ENCODE assay signal across 19 cellular contexts in the genomic region with DNA sequence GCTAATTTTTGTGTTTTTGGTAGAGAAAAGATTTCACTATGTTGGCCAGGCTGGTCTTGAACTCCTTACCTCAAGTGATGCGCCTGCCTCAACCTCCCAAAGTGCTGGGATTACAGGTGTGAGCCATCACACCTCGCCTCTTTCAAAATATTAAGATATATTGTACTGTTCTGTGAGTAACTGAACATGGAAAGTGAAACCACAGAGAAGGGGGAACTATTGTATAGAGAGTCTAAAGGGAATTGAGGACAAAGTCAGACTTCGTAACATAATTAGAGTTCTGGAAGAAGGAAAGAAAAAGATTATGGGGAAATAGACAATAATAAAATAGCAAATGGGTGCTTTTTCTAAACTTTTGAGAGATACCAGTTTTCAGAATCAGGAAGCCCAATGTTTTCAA.
"Had no signal": no experiment of that assay in that cellular context is flagged by ENCODE, and none has a peak within 500 bp of the region (broad histone marks: within the 10 kb centered on the region; RNA-seq: fewer than 3 reads in every experiment).

No MANE protein-coding gene starts in this region.

- DNase-seq: activated CD4-positive, alpha-beta T cell treated with anti-CD3 and anti-CD28 coated beads, Interleukin-2, amount 50 U/mL, for 48 hours; activated gamma-delta T cell; activated T-cell treated with anti-CD3 and anti-CD28 coated beads, Interleukin-2, amount 50 U/mL, for 48 hours; amygdala; effector memory CD8-positive, alpha-beta T cell; gastrocnemius medialis; midbrain; naive thymus-derived CD8-positive, alpha-beta T cell; occipital lobe; right cardiac atrium; stimulated activated naive CD4-positive, alpha-beta T cell; substantia nigra; trophoblast cell had no signal

- H3K36me3 Mint-ChIP-seq: activated naive CD8-positive, alpha-beta T cell; brain; naive thymus-derived CD8-positive, alpha-beta T cell had no signal

- H3K4me1 ChIP-seq: gastrocnemius medialis had no signal

- H3K27ac ChIP-seq: epithelial cell of prostate, gastrocnemius medialis had no signal

- FAIRE-seq: TTC549 had no signal

- H3K27me3 ChIP-seq: gastrocnemius medialis had no signal

- ATAC-seq: activated CD4-positive, CD25-positive, alpha-beta regulatory T cell treated with anti-CD3 and anti-CD28 coated beads, Interleukin-2, amount 50 U/mL, for 24 hours; effector memory CD8-positive, alpha-beta T cell; gastrocnemius medialis; naive thymus-derived CD8-positive, alpha-beta T cell; right cardiac atrium had no signal

- H3K9me3 ChIP-seq: gastrocnemius medialis had no signal

- H3K9me3 Mint-ChIP-seq: effector memory CD8-positive, alpha-beta T cell; naive thymus-derived CD8-positive, alpha-beta T cell had no signal

- H3K4me3 ChIP-seq: gastrocnemius medialis had no signal

- H3K4me3 Mint-ChIP-seq: activated naive CD8-positive, alpha-beta T cell; brain; effector memory CD8-positive, alpha-beta T cell; naive thymus-derived CD8-positive, alpha-beta T cell had no signal

- H3K36me3 ChIP-seq: gastrocnemius medialis had no signal

- H3K27me3 Mint-ChIP-seq: naive thymus-derived CD8-positive, alpha-beta T cell; progenitor cell of endocrine pancreas had no signal

- H3K27ac Mint-ChIP-seq: activated naive CD8-positive, alpha-beta T cell; brain; effector memory CD8-positive, alpha-beta T cell; naive thymus-derived CD8-positive, alpha-beta T cell; progenitor cell of endocrine pancreas had no signal
